9 cellular contexts compared by ENCODE assay signal in genomic region chr10:97708976-97709745, GRCh38. TPM values are rescaled to one million over a fixed set of nuclear protein-coding genes. Genes with fewer than 3 reads are reported as not detected.
DNase-seq lines count a peak whose midpoint lies in the region; TF ChIP-seq lines count a peak whose summit lies in the region.
"Had no signal": no experiment of that assay in that cellular context is flagged by ENCODE, and none has a peak within 500 bp of the region (broad histone marks: within the 10 kb centered on the region; RNA-seq: fewer than 3 reads in every experiment).

No MANE protein-coding gene starts in this region.

- intact Hi-C loops in tibial artery (cut with DNase I; ENCODE audit: low total_unique reads): no loop called here

- H2AFZ ChIP-seq in Karpas-422 (ENCODE audit: low read length): no peak overlapping the region

- H3K79me2 ChIP-seq in Karpas-422 (ENCODE audit: low read length): no peaks in the 10 kb centered on the region

- no peak overlapping the region for H3K9ac ChIP-seq in Karpas-422 (ENCODE audit: low read length)

- no peak overlapping the region for H3K4me2 ChIP-seq in Karpas-422 (ENCODE audit: low read depth, low read length, poor library complexity, severe bottlenecking)

- H3K27ac ChIP-seq in VCaP (no peak overlapping the region), tibial artery (peak overlapping the region; percentile 58 to 99), Karpas-422 (ENCODE audit: low read length) (no peak overlapping the region)
- H3K27ac ChIP-seq: SK-N-MC had no signal

- H3K4me1 ChIP-seq in tibial artery (peaks cover 4 to 68% (median 47%) of the 10 kb centered on the region in 4 donors), Karpas-422 (ENCODE audit: low read length) (no peaks in the 10 kb centered on the region)

- H4K20me1 ChIP-seq in Karpas-422 (ENCODE audit: insufficient read depth, low read depth, low read length): no peaks in the 10 kb centered on the region

- DNase-seq in DMS53 treated with DMSO at 0.1 percent for 48 hours (lab: John Stamatoyannopoulos, UW; ENCODE audit: unreplicated experiment) (peak; percentile 81), HuH-7.5 (ENCODE audit: low spot score) (peak; percentile 73), epidermal melanocyte (ENCODE audit: insufficient read length, low spot score) (peak; percentile 70), mucosa of gallbladder (ENCODE audit: low spot score) (peak; percentile 84), tibial artery (peak; percentile 86 to 94), Karpas-422 (no peak), GM19238 (ENCODE audit: insufficient read length, low spot score) (no peak)

- H3K36me3 ChIP-seq in tibial artery (no peaks in the 10 kb centered on the region), Karpas-422 (ENCODE audit: insufficient read depth, low read length) (no peaks in the 10 kb centered on the region)

- H3K9me2 ChIP-seq in Karpas-422 (replicated peaks; ENCODE audit: insufficient read depth, low read length): no peaks in the 10 kb centered on the region

- TF ChIP-seq CTCF in VCaP (conservative IDR thresholded peaks at IDR 0.05) (peak; percentile 83), tibial artery (IDR thresholded peaks at IDR 0.05) (peak; percentile 62 to 64)

- H3K27me3 ChIP-seq in tibial artery: no peaks in the 10 kb centered on the region
- H3K27me3 ChIP-seq in Karpas-422 (ENCODE audit: low read length): no peaks in the 10 kb centered on the region

- H3K4me3 ChIP-seq in tibial artery (no peak overlapping the region), Karpas-422 (ENCODE audit: low read length) (no peak overlapping the region)
- H3K4me3 ChIP-seq: SK-N-MC had no signal

- H3K9me3 ChIP-seq in tibial artery (no peaks in the 10 kb centered on the region), Karpas-422 (ENCODE audit: low read length) (no peaks in the 10 kb centered on the region)

RNA-seq across cellular contexts. Expression of gene MARVELD1, which starts 4.4 kb away (rescaled TPM):
- total RNA-seq in mucosa of gallbladder: 37.8 TPM
- not detected in 2 replicates for total RNA-seq in Karpas-422 (2014; rRNA removed; shearing (Covaris generic); ENCODE audit: low replicate concordance)

RNA-seq across cellular contexts. Expression of gene AVPI1, which starts 22.1 kb away (rescaled TPM):
- 20.1 TPM for total RNA-seq in mucosa of gallbladder
- total RNA-seq in Karpas-422 (2014; rRNA removed; shearing (Covaris generic); ENCODE audit: low replicate concordance): not detected in 2 replicates

RNA-seq across cellular contexts. Expression of gene ZFYVE27, which starts 27.8 kb away (rescaled TPM):
- total RNA-seq in mucosa of gallbladder: 49.8 TPM
- 16.9 and 19.6 TPM in 2 replicates for total RNA-seq in Karpas-422 (2014; rRNA removed; shearing (Covaris generic); ENCODE audit: low replicate concordance)

Comparison
In these comparisons a context has a peak if more than half of its experiments do, and no peak if none do; other contexts are left out.
1. DNase-seq: peak in DMS53 treated with DMSO at 0.1 percent for 48 hours (single experiment), HuH-7.5 (single experiment), epidermal melanocyte (single experiment), mucosa of gallbladder (single experiment) and tibial artery (2 of 2); none in Karpas-422 (single experiment) and GM19238 (single experiment).
2. H3K27ac ChIP-seq: peak in tibial artery (2 of 2); none in VCaP (single experiment) and Karpas-422 (single experiment).
3. RNA of gene MARVELD1, which starts 4.4 kb away (total RNA-seq): 37.8 TPM in mucosa of gallbladder (single experiment); not detected in Karpas-422; every median in the first group is over 10 times any median in the second.
4. RNA of gene AVPI1, which starts 22.1 kb away (total RNA-seq): 20.1 TPM in mucosa of gallbladder (single experiment); not detected in Karpas-422; every median in the first group is over 10 times any median in the second.